ENCODE assay signal across 8 cellular contexts in the genomic region with DNA sequence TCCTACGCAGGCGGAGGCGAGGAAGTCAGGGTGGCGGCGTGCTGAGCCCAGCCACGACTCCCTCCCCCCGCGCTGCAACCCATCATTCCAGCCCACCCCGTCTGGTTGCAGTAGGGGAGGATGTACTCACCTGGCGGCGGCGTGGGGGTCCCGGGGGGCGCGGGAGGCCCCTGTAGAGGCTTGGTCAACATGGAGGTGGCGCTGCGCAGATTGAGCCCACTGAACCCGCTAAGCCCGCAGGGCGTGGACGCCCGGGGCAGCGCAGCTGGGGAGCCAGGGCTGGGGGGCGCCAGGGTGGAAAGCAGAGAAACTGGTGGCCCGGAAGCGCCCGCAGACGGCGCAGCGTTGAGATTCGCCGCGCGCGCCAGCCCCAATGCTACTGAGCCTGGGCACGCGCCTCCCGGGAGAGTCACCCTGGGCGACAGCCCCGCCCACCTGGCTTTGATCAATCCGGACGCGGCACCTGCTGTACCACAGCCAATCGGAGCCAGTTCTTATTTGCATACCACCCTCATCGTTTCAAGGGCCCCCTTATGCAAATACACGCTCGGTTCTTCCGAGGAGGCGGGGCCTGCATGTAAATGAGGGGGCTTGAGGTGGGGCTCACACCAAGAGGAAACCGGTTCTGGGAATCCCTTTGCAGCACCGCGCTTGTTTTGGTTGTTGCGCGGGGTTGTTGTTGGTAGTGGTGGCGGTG. TPM values are rescaled to one million over a fixed set of nuclear protein-coding genes. Genes with fewer than 3 reads are reported as not detected.
DNase-seq lines count a peak whose midpoint lies in the region; ATAC-seq and TF ChIP-seq lines count a peak whose summit lies in the region.

A gene (minus strand): TSS at position 381 of the 697 bp plus-strand sequence. CDS start 190 bp downstream, at position 191.

- DNase-seq in NCI-H1694 (lab: John Stamatoyannopoulos, UW) (peak; percentile 93), T-helper 1 cell (peak; percentile 81 to 97 (median 88)), adrenal gland (peak; percentile 90 to 97 (median 95)), left ventricle myocardium inferior (peak; percentile 88), prostate gland (ENCODE audit: low spot score) (peak; percentile 93), uterus (peak; percentile 83 to 91)

- TF ChIP-seq CTCF in adrenal gland (IDR thresholded peaks at IDR 0.05) (no peak), left ventricle myocardium inferior (IDR thresholded peaks at IDR 0.05; ENCODE audit: borderline replicate concordance) (no peak), prostate gland (IDR thresholded peaks at IDR 0.05) (peak in 1 of 4 experiments; percentile 8), uterus (IDR thresholded peaks at IDR 0.05) (peak in 1 of 4 experiments; percentile 5)

- TF ChIP-seq POLR2A in GM15510 (IDR thresholded peaks at IDR 0.05; ENCODE audit: borderline replicate concordance, extremely low read depth, insufficient read length) (peak; percentile 97), adrenal gland (IDR thresholded peaks at IDR 0.05) (peak; percentile 84 to 93), prostate gland (IDR thresholded peaks at IDR 0.05) (peak; percentile 96), uterus (IDR thresholded peaks at IDR 0.05) (peak; percentile 88 to 94)

- H3K27me3 ChIP-seq in adrenal gland (no peaks in the 10 kb centered on the region), left ventricle myocardium inferior (ENCODE audit: low read depth) (no peaks in the 10 kb centered on the region), prostate gland (replicated peaks; ENCODE audit: insufficient read depth) (no peaks in the 10 kb centered on the region), uterus (no peaks in the 10 kb centered on the region)

- H3K27ac ChIP-seq in adrenal gland (peak within 1 kb of the TSS; percentile 70 to 84 (median 78)), left ventricle myocardium inferior (replicated peaks) (peak within 1 kb of the TSS; percentile 84), prostate gland (peak within 1 kb of the TSS; percentile 84), uterus (peak within 1 kb of the TSS; percentile 77 to 88)

- H3K4me1 ChIP-seq in adrenal gland (replicated peaks in 1 of 2), result peaks cover 0 to 8% of the 10 kb centered on the region in 2 donors
- H3K4me1 ChIP-seq in left ventricle myocardium inferior, result peaks cover 28% of the 10 kb centered on the region
- H3K4me1 ChIP-seq in prostate gland (replicated peaks), result no peaks in the 10 kb centered on the region
- no peaks in the 10 kb centered on the region for H3K4me1 ChIP-seq in uterus

- H3K4me3 ChIP-seq in adrenal gland (peak within 1 kb of the TSS in 2 of 4 donors; percentile 49 to 57), left ventricle myocardium inferior (peak within 1 kb of the TSS; percentile 72), prostate gland (peak within 1 kb of the TSS; percentile 53 to 57), uterus (peak within 1 kb of the TSS; percentile 59 to 68)

- peak; percentile 70 for ATAC-seq in HG02885 (IDR thresholded peaks at IDR 0.05; ENCODE audit: poor library complexity, unreplicated experiment)

- H3K36me3 ChIP-seq in adrenal gland (replicated peaks in 1 of 2) (peaks cover 0 to 17% of the 10 kb centered on the region in 2 donors), left ventricle myocardium inferior (peaks cover 14% of the 10 kb centered on the region), prostate gland (no peaks in the 10 kb centered on the region), uterus (no peaks in the 10 kb centered on the region)

- 0 to 48% (median 16%) methylated on average over 7 to 55 of the region's 55 CpGs for WGBS in adrenal gland, 4 donors
- WGBS in prostate gland, result 0% methylated on average over 12 of the region's 55 CpGs

- H3K9me3 ChIP-seq in adrenal gland (replicated peaks in 1 of 3) (no peaks in the 10 kb centered on the region), left ventricle myocardium inferior (replicated peaks) (no peaks in the 10 kb centered on the region), prostate gland (no peaks in the 10 kb centered on the region), uterus (no peaks in the 10 kb centered on the region)

- intact Hi-C loops in adrenal gland (cut with DNase I) (no loop called here), left ventricle myocardium inferior (cut with micrococcal nuclease) (no loop called here), prostate gland (cut with DNase I) (loop anchor here (10.0 kb wide), 1 partner anchor 126 kb away; a partner anchor contains a TSS), uterus (cut with DNase I; ENCODE audit: low total_unique reads) (no loop called here)

RNA-seq across cellular contexts. Expression of the gene that starts here (rescaled TPM):
- 10 to 100 TPM in 3 of 8 donors, 1 to 10 TPM in 5; 3.8 to 13.1 (median 9.3) TPM for total RNA-seq in adrenal gland
- 10 to 100 TPM in 1 of 3 donors, 1 to 10 TPM in 2; 4.1 to 11.9 (median 4.8) TPM for polyA plus RNA-seq in adrenal gland
- total RNA-seq in left ventricle myocardium inferior, result 3.3 TPM
- 10 to 100 TPM; 12.1 to 23.5 TPM for total RNA-seq in prostate gland
- 10 to 100 TPM in 1 of 4 donors, 1 to 10 TPM in 2, not detected in 1; 4.8 to 16.8 (median 9.1) TPM for total RNA-seq in uterus
